ENCODE assay signal across 17 cellular contexts in the genomic region with DNA sequence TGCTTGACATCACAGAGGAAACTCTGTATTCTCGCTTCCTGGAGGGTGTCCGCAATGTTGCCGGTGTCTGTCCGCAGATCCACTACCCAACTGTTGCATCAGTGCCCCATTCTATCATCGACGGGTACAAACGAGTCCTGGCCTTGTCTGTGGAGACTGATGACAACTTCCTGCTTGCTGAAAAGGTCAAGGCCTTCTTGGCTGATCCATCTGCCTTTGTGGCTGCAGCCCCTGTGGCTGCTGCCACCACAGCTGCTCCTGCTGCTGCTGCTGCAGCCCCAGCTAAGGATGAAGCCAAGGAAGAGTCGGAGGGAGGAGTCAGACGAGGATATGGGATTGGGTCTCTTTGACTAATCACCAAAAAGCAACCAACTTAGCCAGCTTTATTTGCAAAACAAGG. TPM values are rescaled to one million over a fixed set of nuclear protein-coding genes. Genes with fewer than 3 reads are reported as not detected.
A peak's percentile ranks its signal among the peaks of the same experiment; 100 is the strongest.
DNase-seq lines count a peak whose midpoint lies in the region; ATAC-seq, FAIRE-seq and TF ChIP-seq lines count a peak whose summit lies in the region.
"Had no signal": no experiment of that assay in that cellular context is flagged by ENCODE, and none has a peak within 500 bp of the region (broad histone marks: within the 10 kb centered on the region; RNA-seq: fewer than 3 reads in every experiment).

No MANE protein-coding gene starts in this region.

- H3K27ac ChIP-seq in K562 (ENCODE audit: extremely low read depth, low read depth, low read length) = no peak overlapping the region

- POLR2A ChIA-PET in K562 (lab: Yijun Ruan, JAX) = interaction anchor here (1.0 kb wide), 1 partner anchor 46 kb away, joined by 4 read pairs; no protein-coding TSS in a partner anchor

- H3K4me1 ChIP-seq in K562 (replicated peaks in 1 of 2; ENCODE audit: control insufficient read depth in 2 of 2, insufficient read depth in 2 of 2, low read length in 2 of 2) = peaks cover 3 to 5% of the 10 kb centered on the region in 2 experiments; a peak in 3 of 5 replicates

- no peak for TF ChIP-seq CTCF in K562 (IDR thresholded peaks at IDR 0.05 in 2 of 3, conservative IDR thresholded peaks at IDR 0.05 in 1 of 3; ENCODE audit: insufficient read depth in 2 of 3, low read depth in 1 of 3, low read length in 3 of 3)
- TF ChIP-seq CTCF in foreskin fibroblast (IDR thresholded peaks at IDR 0.05; ENCODE audit: low read depth, low read length) = no peak

- H2AFZ ChIP-seq in K562 (ENCODE audit: low read depth, low read length) = no peak overlapping the region

- no peaks in the 10 kb centered on the region for H3K36me3 ChIP-seq in K562 (ENCODE audit: control insufficient read depth, insufficient read depth, low read length)

- BruUV-seq in K562 (replicated peaks; lab: Mats Ljungman, UMichigan) = no TSS peak

- peaks cover 4% of the 10 kb centered on the region for H4K20me1 ChIP-seq in K562 (replicated peaks; ENCODE audit: control insufficient read depth, insufficient read depth, low read length)

- in situ Hi-C loops in K562 (cut with MboI) = no loop called here

- TF ChIP-seq POLR2A in K562 (conservative IDR thresholded peaks at IDR 0.05) = no peak

- no peaks in the 10 kb centered on the region for H3K9me3 ChIP-seq in K562 (replicated peaks; ENCODE audit: control insufficient read depth, insufficient read depth, low read depth, low read length)

- no peaks in the 10 kb centered on the region for H3K9me1 ChIP-seq in K562 (ENCODE audit: control insufficient read depth, insufficient read depth, low read length)

- H3K4me3 ChIP-seq in K562 (no peak overlapping the region), foreskin fibroblast (ENCODE audit: low read depth in 1 of 2, low read length in 2 of 2) (no peak overlapping the region)

- under 1% methylated on average over 9 of the region's 9 CpGs for WGBS in K562 (ENCODE audit: insufficient coverage, low coverage, missing lambda C conversion rate)

- FAIRE-seq in K562 (lab: Jason Lieb, UNC) = no peak
- FAIRE-seq: D721Med, H54 had no signal

- DNase-seq in NOMO-1 treated with DMSO at 0.1 percent for 48 hours (lab: John Stamatoyannopoulos, UW; ENCODE audit: unreplicated experiment) (peak; percentile 24), NOMO-1 treated with dmso at 0.1 percent for 144 hours (lab: John Stamatoyannopoulos, UW; ENCODE audit: unreplicated experiment) (no peak), MV-4-11 (lab: John Stamatoyannopoulos, UW) (peak; percentile 99), K562 (ENCODE audit: extremely low read depth in 1 of 4, low spot score in 3 of 4) (no peak), foreskin fibroblast (no peak), NCI-H1436 treated with DMSO at 0.1 percent for 48 hours (lab: John Stamatoyannopoulos, UW) (no peak)
- DNase-seq: ACHN; CD8-positive, alpha-beta T cell; NCI-H1105; NCI-H187 treated with DMSO at 0.1 percent for 48 hours; NCI-H524 had no signal

- H3K4me2 ChIP-seq in K562 (ENCODE audit: insufficient read depth, low read length) = no peak overlapping the region

- intact Hi-C loops in K562 (cut with micrococcal nuclease) = loop anchor here (5.0 kb wide), 1 partner anchor 250 kb away; no protein-coding TSS in a partner anchor

- TF ChIP-seq EP300 in K562 (IDR thresholded peaks at IDR 0.05; ENCODE audit: low read length) = no peak

- no peak overlapping the region for H3K9ac ChIP-seq in K562 (ENCODE audit: insufficient read depth in 1 of 2, low read depth in 2 of 2, low read length in 2 of 2)

- peaks cover 16 to 38% of the 10 kb centered on the region in 2 experiments; a peak in 4 of 5 replicates for H3K27me3 ChIP-seq in K562 (ENCODE audit: control insufficient read depth in 2 of 2, insufficient read depth in 2 of 2, low read length in 2 of 2)

- CTCF ChIA-PET in K562 (lab: Yijun Ruan, JAX; ENCODE audit: low intra/inter-chr PET ratio) = no interaction called here

- H3K79me2 ChIP-seq in K562 (ENCODE audit: control insufficient read depth, insufficient read depth, low read length) = no peaks in the 10 kb centered on the region

- TF ChIP-seq RAD21 in K562 (CRISPR knock-in tag; conservative IDR thresholded peaks at IDR 0.05 in 1 of 2, IDR thresholded peaks at IDR 0.05 in 1 of 2) = no peak

- no peak for ATAC-seq in K562
- ATAC-seq in GM19452 (IDR thresholded peaks at IDR 0.05; ENCODE audit: unreplicated experiment) = no peak
- ATAC-seq: CD8-positive, alpha-beta T cell; Panc1 had no signal

TF ChIP-seq in K562, 482 proteins besides CTCF, POLR2A, EP300 and RAD21:
- TF ChIP-seq CEBPG (CRISPR knock-in tag; IDR thresholded peaks at IDR 0.05) (peak; percentile 40; the same call in 1 of the 2 replicates), CEBPG (tag; conservative IDR thresholded peaks at IDR 0.05 in 1 of 2, IDR thresholded peaks at IDR 0.05 in 1 of 2) (no peak), GTF2A2 (tag; IDR thresholded peaks at IDR 0.05) (no peak), ZNF764 (CRISPR knock-in tag; IDR thresholded peaks at IDR 0.05; ENCODE audit: low read depth) (no peak)

RNA-seq across cellular contexts. Expression of gene DAGLA, which starts 42.9 kb away (rescaled TPM):
- total RNA-seq in K562 (2011; cell fraction: chromatin; rRNA removed; ENCODE audit: low replicate concordance) = 0.16 and 1.5 TPM in 2 replicates
- 0.66 and 0.67 TPM in 2 replicates for total RNA-seq in K562 (2011; cell fraction: nucleolus; rRNA removed)
- 0.22 and 0.84 TPM in 2 replicates for total RNA-seq in K562 (2011; cell fraction: nucleoplasm; rRNA removed)
- 0.08 TPM in 1 of 2 replicates, not detected in the other for total RNA-seq in K562 (2014; rRNA removed)
- total RNA-seq in K562 (2014; rRNA removed; fragmentation: Illumina TruSeq; extraction: Trizol) = not detected in 2 replicates
- 0.04 TPM in 2 replicates for total RNA-seq in K562 (2015; rRNA removed; fragmentation: Illumina TruSeq; extraction: Trizol)
- 0.13 and 0.16 TPM in 2 replicates for total RNA-seq in K562 (2021)
- 0.07 TPM in 2 replicates for polyA plus RNA-seq in K562 (2011; rRNA removed)
- polyA plus RNA-seq in K562 (2011; cell fraction: cytosol; rRNA removed) = 0.09 and 0.22 TPM in 2 replicates
- polyA plus RNA-seq in K562 (2011; cell fraction: nucleus; rRNA removed) = 0.18 and 0.51 TPM in 2 replicates
- 0.09 and 0.14 TPM in 2 replicates for polyA plus RNA-seq in K562 (2012)
- 0.04 and 0.11 TPM in 2 replicates for polyA plus RNA-seq in K562 (2014; fragmentation: Illumina TruSeq; extraction: Trizol)
- not detected for polyA plus RNA-seq in K562 (2014; fragmentation: Nextera tagmentation; extraction: Ambion mirVana)
- 0.03 and 0.07 TPM in 2 replicates for polyA plus RNA-seq in K562 (2014; rRNA removed)
- 0.06 and 0.21 TPM in 2 replicates for polyA minus RNA-seq in K562 (2011; rRNA and poly(A)+ RNA removed)
- polyA minus RNA-seq in K562 (2011; cell fraction: cytosol; rRNA and poly(A)+ RNA removed) = 0.18 and 0.29 TPM in 2 replicates
- polyA minus RNA-seq in K562 (2011; cell fraction: nucleus; rRNA and poly(A)+ RNA removed) = 0.22 and 0.67 TPM in 2 replicates
- polyA plus RNA-seq: IgD-negative memory B cell had no signal

RNA-seq across cellular contexts. Expression of gene SYT7, which starts 56.4 kb away (rescaled TPM):
- total RNA-seq in K562 (2011; cell fraction: chromatin; rRNA removed; ENCODE audit: low replicate concordance) = 0.12 and 0.28 TPM in 2 replicates
- total RNA-seq in K562 (2011; cell fraction: nucleolus; rRNA removed) = 0.33 and 0.39 TPM in 2 replicates
- total RNA-seq in K562 (2011; cell fraction: nucleoplasm; rRNA removed) = 0.44 and 0.53 TPM in 2 replicates
- total RNA-seq in K562 (2014; rRNA removed) = 0.20 and 0.27 TPM in 2 replicates
- 0.11 and 0.13 TPM in 2 replicates for total RNA-seq in K562 (2014; rRNA removed; fragmentation: Illumina TruSeq; extraction: Trizol)
- total RNA-seq in K562 (2015; rRNA removed; fragmentation: Illumina TruSeq; extraction: Trizol) = 0.11 and 0.15 TPM in 2 replicates
- total RNA-seq in K562 (2021) = 0.47 and 0.51 TPM in 2 replicates
- polyA plus RNA-seq in K562 (2011; rRNA removed) = 0.11 and 0.20 TPM in 2 replicates
- polyA plus RNA-seq in K562 (2011; cell fraction: cytosol; rRNA removed) = 0.15 and 0.24 TPM in 2 replicates
- 0.17 and 0.21 TPM in 2 replicates for polyA plus RNA-seq in K562 (2011; cell fraction: nucleus; rRNA removed)
- 0.21 and 0.33 TPM in 2 replicates for polyA plus RNA-seq in K562 (2012)
- 0.21 TPM in 2 replicates for polyA plus RNA-seq in K562 (2014; fragmentation: Illumina TruSeq; extraction: Trizol)
- polyA plus RNA-seq in K562 (2014; fragmentation: Nextera tagmentation; extraction: Ambion mirVana) = under 1 TPM in 1 of 2 experiments, not detected in 1; 0.01 TPM
- 0.13 and 0.28 TPM in 2 replicates for polyA plus RNA-seq in K562 (2014; rRNA removed)
- polyA minus RNA-seq in K562 (2011; rRNA and poly(A)+ RNA removed) = 0.06 and 0.35 TPM in 2 replicates
- not detected in 2 replicates for polyA minus RNA-seq in K562 (2011; cell fraction: cytosol; rRNA and poly(A)+ RNA removed)
- 0.27 TPM in 1 of 2 replicates, not detected in the other for polyA minus RNA-seq in K562 (2011; cell fraction: nucleus; rRNA and poly(A)+ RNA removed)
- total RNA-seq: CD8-positive, alpha-beta T cell; T-helper 2 cell treated with Interferon-gamma antibody and Interleukin-4, amounts not matched to agents 100 ng/mL and 5 ng/mL, for 36 hours had no signal
- polyA plus RNA-seq: IgD-negative memory B cell had no signal

Comparison
In these comparisons a context has a peak if more than half of its experiments do, and no peak if none do; other contexts are left out.
1. DNase-seq: peak in NOMO-1 treated with DMSO at 0.1 percent for 48 hours (single experiment) and MV-4-11 (single experiment); none in NOMO-1 treated with dmso at 0.1 percent for 144 hours (single experiment), K562 (0 of 4), foreskin fibroblast (0 of 2) and NCI-H1436 treated with DMSO at 0.1 percent for 48 hours (single experiment).